Comparison of ENCODE assay signal across 18 cellular contexts in the genomic region with DNA sequence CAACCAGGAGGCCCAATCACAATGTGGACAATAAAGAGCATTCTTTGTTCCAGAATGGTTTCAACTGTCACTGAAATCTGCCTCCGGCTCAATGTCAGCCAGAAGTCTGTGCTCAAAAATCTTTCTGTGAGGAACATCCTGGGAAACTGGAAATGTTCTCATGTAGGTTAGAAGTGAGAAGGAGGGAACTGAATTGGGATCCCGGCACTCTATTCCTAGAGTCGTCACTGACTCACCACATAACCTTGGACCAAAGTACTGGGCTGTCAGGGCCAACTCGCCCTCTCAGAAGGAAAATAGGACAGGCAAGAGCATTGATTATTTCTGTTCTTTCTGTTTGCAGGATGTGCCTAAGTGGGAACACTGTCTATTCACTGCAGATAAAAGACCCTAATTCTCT. TPM values are rescaled to one million over a fixed set of nuclear protein-coding genes. Genes with fewer than 3 reads are reported as not detected.
DNase-seq lines count a peak whose midpoint lies in the region; ATAC-seq and TF ChIP-seq lines count a peak whose summit lies in the region.
"Had no signal": no experiment of that assay in that cellular context is flagged by ENCODE, and none has a peak within 500 bp of the region (broad histone marks: within the 10 kb centered on the region; RNA-seq: fewer than 3 reads in every experiment).

No MANE protein-coding gene starts in this region.

- H3K4me1 ChIP-seq in adrenal gland (replicated peaks in 1 of 2), result peaks cover 13 to 40% of the 10 kb centered on the region in 2 donors
- peaks cover 19% of the 10 kb centered on the region for H3K4me1 ChIP-seq in testis

- H3K9me3 ChIP-seq in adrenal gland (replicated peaks in 1 of 3) (no peaks in the 10 kb centered on the region), testis (no peaks in the 10 kb centered on the region)
- H3K9me3 ChIP-seq: BLaER1 treated with 17β-estradiol and CSF1 and Interleukin-3, amounts not matched to agents 10 nM and 100 nM had no signal

- TF ChIP-seq POLR2A in adrenal gland (IDR thresholded peaks at IDR 0.05) (peak in 1 of 2 donors; percentile 38), testis (IDR thresholded peaks at IDR 0.05) (no peak)

- intact Hi-C loops in adrenal gland (cut with DNase I) (no loop called here), testis (cut with DNase I; ENCODE audit: low total_unique reads) (no loop called here)

- WGBS in adrenal gland, 4 donors, result 31 to 56% (median 45%) methylated on average over 4 of the region's 4 CpGs
- 25 to 33% methylated on average over 4 of the region's 4 CpGs for WGBS in testis, 2 donors

- H3K36me3 ChIP-seq in adrenal gland (replicated peaks in 1 of 2), result no peaks in the 10 kb centered on the region
- no peaks in the 10 kb centered on the region for H3K36me3 ChIP-seq in testis (ENCODE audit: low read depth, missing control alignments)

- H3K27me3 ChIP-seq in adrenal gland (no peaks in the 10 kb centered on the region), testis (no peaks in the 10 kb centered on the region)
- H3K27me3 ChIP-seq: BLaER1 treated with 17β-estradiol and CSF1 and Interleukin-3, amounts not matched to agents 10 nM and 100 nM had no signal

- peak; percentile 53 to 84 (median 77) for DNase-seq in adrenal gland
- peak; percentile 53 for DNase-seq in inferior parietal cortex (ENCODE audit: extremely low spot score)
- DNase-seq in occipital lobe (lab: John Stamatoyannopoulos, UW), result peak; percentile 32
- DNase-seq in testis, result peak; percentile 37
- DNase-seq in DMS114 treated with DMSO at 0.1 percent for 48 hours (lab: John Stamatoyannopoulos, UW; ENCODE audit: unreplicated experiment), result no peak
- DNase-seq: Calu3; CD8-positive, alpha-beta T cell; KG1; NCI-H1417; NCI-H187; NCI-H2107; NCI-H510A; NCI-H748 treated with DMSO at 0.1 percent for 48 hours; OCI-M1; SHP77 treated with DMSO at 0.1 percent for 48 hours had no signal

- ATAC-seq in HG03097 (IDR thresholded peaks at IDR 0.05; ENCODE audit: low FRiP score, unreplicated experiment) (no peak), GM19328 (IDR thresholded peaks at IDR 0.05; ENCODE audit: unreplicated experiment) (no peak)
- ATAC-seq: CD8-positive, alpha-beta T cell had no signal

- H3K27ac ChIP-seq in adrenal gland, result peak overlapping the region; percentile 65 to 79 (median 68)
- peak overlapping the region in 1 of 2 donors; percentile 62 for H3K27ac ChIP-seq in testis
- H3K27ac ChIP-seq: BLaER1 treated with 17β-estradiol and CSF1 and Interleukin-3, amounts not matched to agents 10 nM and 100 nM had no signal

- no peak for TF ChIP-seq CTCF in adrenal gland (IDR thresholded peaks at IDR 0.05)
- TF ChIP-seq CTCF in testis (IDR thresholded peaks at IDR 0.05), result no peak

- H3K4me3 ChIP-seq in adrenal gland (no peak overlapping the region), testis (no peak overlapping the region)
- H3K4me3 ChIP-seq: BLaER1 treated with 17β-estradiol and CSF1 and Interleukin-3, amounts not matched to agents 10 nM and 100 nM had no signal

RNA-seq across cellular contexts. Expression of gene PRKAB1, which starts 57.6 kb away (rescaled TPM):
- total RNA-seq in adrenal gland (10 to 100 TPM; 21.5 to 75.8 (median 40.3) TPM), occipital lobe (16.8 TPM), testis (10 to 100 TPM; 42.6 to 48.5 TPM)
- polyA plus RNA-seq in adrenal gland (10 to 100 TPM; 27.8 to 30.5 (median 29.3) TPM), testis (ENCODE audit: insufficient read depth, low read depth, low replicate concordance) (72.5 TPM)
